Comparison of ENCODE assay signal across 16 cellular contexts in genomic region chr4:5724377-5724776, GRCh38.
"Had no signal": no experiment of that assay in that cellular context is flagged by ENCODE, and none has a peak within 500 bp of the region (broad histone marks: within the 10 kb centered on the region; RNA-seq: fewer than 3 reads in every experiment).

No MANE protein-coding gene starts in this region.

- DNase-seq: activated CD4-positive, alpha-beta T cell treated with anti-CD3 and anti-CD28 coated beads, Interleukin-2, amount 10 ng/mL, durations not matched to agents 7 days and 5 days; activated CD4-positive, CD25-positive, alpha-beta regulatory T cell; activated CD8-positive, alpha-beta memory T cell treated with anti-CD3 and anti-CD28 coated beads for 24 hours; activated naive CD4-positive, alpha-beta T cell treated with anti-CD3 and anti-CD28 coated beads, Interleukin-2, amount 10 ng/mL, durations not matched to agents 7 days and 5 days; esophagus squamous epithelium; foreskin fibroblast; head of caudate nucleus; islet precursor cell; left ventricle myocardium inferior; pancreas had no signal

- H3K27ac ChIP-seq: breast epithelium, esophagus squamous epithelium, left ventricle myocardium inferior, neural progenitor cell, pancreas, skin epidermis had no signal

- H3K4me1 Mint-ChIP-seq: activated CD4-positive, alpha-beta T cell treated with anti-CD3 and anti-CD28 coated beads, Interleukin-2, amount 10 ng/mL, durations not matched to agents 7 days and 5 days; activated naive CD4-positive, alpha-beta T cell treated with anti-CD3 and anti-CD28 coated beads, Interleukin-2, amount 10 ng/mL, durations not matched to agents 7 days and 5 days; memory B cell had no signal

- H3K4me1 ChIP-seq: breast epithelium, esophagus squamous epithelium, left ventricle myocardium inferior, neural progenitor cell had no signal

- H3K4me3 ChIP-seq: breast epithelium, esophagus squamous epithelium, left ventricle myocardium inferior, neural progenitor cell, pancreas, skin epidermis had no signal

- H3K27me3 ChIP-seq: breast epithelium, esophagus squamous epithelium, neural progenitor cell, pancreas had no signal

- H3K36me3 ChIP-seq: breast epithelium, neural progenitor cell had no signal

- H3K4me2 ChIP-seq: neural progenitor cell had no signal

- H3K4me3 Mint-ChIP-seq: activated CD4-positive, alpha-beta T cell treated with anti-CD3 and anti-CD28 coated beads, Interleukin-2, amount 10 ng/mL, durations not matched to agents 7 days and 5 days; activated naive CD4-positive, alpha-beta T cell treated with anti-CD3 and anti-CD28 coated beads, Interleukin-2, amount 10 ng/mL, durations not matched to agents 7 days and 5 days; memory B cell; neural progenitor cell; T-helper 1 cell treated with Interleukin-12 subunit alpha and Interleukin-12 subunit beta and Interleukin-4 antibody, amounts not matched to agents 30 μg/mL and 1 μg/mL, for 36 hours had no signal

- H3K27me3 Mint-ChIP-seq: activated CD4-positive, alpha-beta T cell treated with anti-CD3 and anti-CD28 coated beads, Interleukin-2, amount 10 ng/mL, durations not matched to agents 7 days and 5 days; activated naive CD4-positive, alpha-beta T cell treated with anti-CD3 and anti-CD28 coated beads, Interleukin-2, amount 10 ng/mL, durations not matched to agents 7 days and 5 days; memory B cell had no signal

- H2AFZ ChIP-seq: neural progenitor cell had no signal

- H3K9me3 ChIP-seq: breast epithelium, esophagus squamous epithelium, left ventricle myocardium inferior, pancreas had no signal

- H3K27ac Mint-ChIP-seq: activated CD4-positive, alpha-beta T cell treated with anti-CD3 and anti-CD28 coated beads, Interleukin-2, amount 10 ng/mL, durations not matched to agents 7 days and 5 days; activated naive CD4-positive, alpha-beta T cell treated with anti-CD3 and anti-CD28 coated beads, Interleukin-2, amount 10 ng/mL, durations not matched to agents 7 days and 5 days; activated T-helper 2 cell treated with anti-CD3 and anti-CD28 coated beads, Interferon-gamma antibody, Interleukin-2, Interleukin-4, amounts not matched to agents 10 μg/mL and 5 μg/mL and 100 μg/mL, durations not matched to agents 14 hours and 24 hours and 36 hours; memory B cell; neural progenitor cell; T-helper 1 cell treated with Interleukin-12 subunit alpha and Interleukin-12 subunit beta and Interleukin-4 antibody, amounts not matched to agents 30 μg/mL and 1 μg/mL, for 36 hours had no signal

- H3K9me3 Mint-ChIP-seq: activated CD4-positive, alpha-beta T cell treated with anti-CD3 and anti-CD28 coated beads, Interleukin-2, amount 10 ng/mL, durations not matched to agents 7 days and 5 days had no signal

- H3K9ac ChIP-seq: neural progenitor cell had no signal

- H3K36me3 Mint-ChIP-seq: activated naive CD4-positive, alpha-beta T cell treated with anti-CD3 and anti-CD28 coated beads, Interleukin-2, amount 10 ng/mL, durations not matched to agents 7 days and 5 days; memory B cell had no signal
